Comparison of ENCODE assay signal across 1 cellular context in the genomic region with DNA sequence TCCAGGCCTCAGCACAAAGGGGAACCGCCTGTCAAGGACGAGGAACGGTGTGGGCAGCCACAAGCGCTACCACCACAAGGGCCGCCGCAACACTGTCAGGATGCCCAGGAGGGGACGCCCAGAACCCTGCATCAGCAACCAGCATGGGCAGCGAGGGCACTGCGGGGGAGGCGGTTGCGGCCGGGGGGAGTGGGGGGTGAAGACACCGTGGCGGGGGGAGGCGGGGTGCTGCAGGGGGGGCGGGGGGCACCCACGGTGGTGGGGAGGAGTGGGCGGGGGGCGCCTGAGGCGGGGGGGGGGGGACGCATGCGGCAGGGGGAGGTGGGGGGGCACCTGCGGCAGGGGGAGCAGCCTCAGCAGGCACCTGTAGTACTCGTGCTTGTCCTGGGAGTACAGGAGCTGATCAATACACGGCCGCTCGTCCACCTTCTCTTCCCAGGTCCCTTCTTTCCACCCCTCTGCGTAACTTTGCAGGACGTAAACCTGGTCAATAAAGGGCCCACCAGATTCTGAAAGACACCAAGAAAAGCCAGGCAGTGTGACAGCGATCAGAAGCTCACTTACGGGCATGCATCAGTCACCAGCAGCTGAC.
TF ChIP-seq lines count a peak whose summit lies in the region.

No MANE protein-coding gene starts in this region.

TF ChIP-seq in GM23338, 12 proteins besides CTCF, POLR2A, EP300 and RAD21:
- TF ChIP-seq CREB1 (CRISPR knock-in tag; IDR thresholded peaks at IDR 0.05; ENCODE audit: low read depth) (no peak), POLR2AphosphoS5 (IDR thresholded peaks at IDR 0.05; ENCODE audit: low read depth) (no peak), EZH2 (IDR thresholded peaks at IDR 0.05; ENCODE audit: low read depth, unreplicated experiment) (no peak), REST (IDR thresholded peaks at IDR 0.05; ENCODE audit: unreplicated experiment) (no peak), EZH2phosphoT487 (IDR thresholded peaks at IDR 0.05; ENCODE audit: unreplicated experiment) (no peak), NANOG (IDR thresholded peaks at IDR 0.05; ENCODE audit: borderline replicate concordance) (no peak), ZNF331 (CRISPR knock-in tag; IDR thresholded peaks at IDR 0.05; ENCODE audit: low read depth) (no peak), JUNB (IDR thresholded peaks at IDR 0.05; ENCODE audit: unreplicated experiment) (no peak), ZNF114 (CRISPR knock-in tag; IDR thresholded peaks at IDR 0.05) (no peak), STAT1 (IDR thresholded peaks at IDR 0.05; ENCODE audit: unreplicated experiment) (no peak)
- TF ChIP-seq, protein P1, sequence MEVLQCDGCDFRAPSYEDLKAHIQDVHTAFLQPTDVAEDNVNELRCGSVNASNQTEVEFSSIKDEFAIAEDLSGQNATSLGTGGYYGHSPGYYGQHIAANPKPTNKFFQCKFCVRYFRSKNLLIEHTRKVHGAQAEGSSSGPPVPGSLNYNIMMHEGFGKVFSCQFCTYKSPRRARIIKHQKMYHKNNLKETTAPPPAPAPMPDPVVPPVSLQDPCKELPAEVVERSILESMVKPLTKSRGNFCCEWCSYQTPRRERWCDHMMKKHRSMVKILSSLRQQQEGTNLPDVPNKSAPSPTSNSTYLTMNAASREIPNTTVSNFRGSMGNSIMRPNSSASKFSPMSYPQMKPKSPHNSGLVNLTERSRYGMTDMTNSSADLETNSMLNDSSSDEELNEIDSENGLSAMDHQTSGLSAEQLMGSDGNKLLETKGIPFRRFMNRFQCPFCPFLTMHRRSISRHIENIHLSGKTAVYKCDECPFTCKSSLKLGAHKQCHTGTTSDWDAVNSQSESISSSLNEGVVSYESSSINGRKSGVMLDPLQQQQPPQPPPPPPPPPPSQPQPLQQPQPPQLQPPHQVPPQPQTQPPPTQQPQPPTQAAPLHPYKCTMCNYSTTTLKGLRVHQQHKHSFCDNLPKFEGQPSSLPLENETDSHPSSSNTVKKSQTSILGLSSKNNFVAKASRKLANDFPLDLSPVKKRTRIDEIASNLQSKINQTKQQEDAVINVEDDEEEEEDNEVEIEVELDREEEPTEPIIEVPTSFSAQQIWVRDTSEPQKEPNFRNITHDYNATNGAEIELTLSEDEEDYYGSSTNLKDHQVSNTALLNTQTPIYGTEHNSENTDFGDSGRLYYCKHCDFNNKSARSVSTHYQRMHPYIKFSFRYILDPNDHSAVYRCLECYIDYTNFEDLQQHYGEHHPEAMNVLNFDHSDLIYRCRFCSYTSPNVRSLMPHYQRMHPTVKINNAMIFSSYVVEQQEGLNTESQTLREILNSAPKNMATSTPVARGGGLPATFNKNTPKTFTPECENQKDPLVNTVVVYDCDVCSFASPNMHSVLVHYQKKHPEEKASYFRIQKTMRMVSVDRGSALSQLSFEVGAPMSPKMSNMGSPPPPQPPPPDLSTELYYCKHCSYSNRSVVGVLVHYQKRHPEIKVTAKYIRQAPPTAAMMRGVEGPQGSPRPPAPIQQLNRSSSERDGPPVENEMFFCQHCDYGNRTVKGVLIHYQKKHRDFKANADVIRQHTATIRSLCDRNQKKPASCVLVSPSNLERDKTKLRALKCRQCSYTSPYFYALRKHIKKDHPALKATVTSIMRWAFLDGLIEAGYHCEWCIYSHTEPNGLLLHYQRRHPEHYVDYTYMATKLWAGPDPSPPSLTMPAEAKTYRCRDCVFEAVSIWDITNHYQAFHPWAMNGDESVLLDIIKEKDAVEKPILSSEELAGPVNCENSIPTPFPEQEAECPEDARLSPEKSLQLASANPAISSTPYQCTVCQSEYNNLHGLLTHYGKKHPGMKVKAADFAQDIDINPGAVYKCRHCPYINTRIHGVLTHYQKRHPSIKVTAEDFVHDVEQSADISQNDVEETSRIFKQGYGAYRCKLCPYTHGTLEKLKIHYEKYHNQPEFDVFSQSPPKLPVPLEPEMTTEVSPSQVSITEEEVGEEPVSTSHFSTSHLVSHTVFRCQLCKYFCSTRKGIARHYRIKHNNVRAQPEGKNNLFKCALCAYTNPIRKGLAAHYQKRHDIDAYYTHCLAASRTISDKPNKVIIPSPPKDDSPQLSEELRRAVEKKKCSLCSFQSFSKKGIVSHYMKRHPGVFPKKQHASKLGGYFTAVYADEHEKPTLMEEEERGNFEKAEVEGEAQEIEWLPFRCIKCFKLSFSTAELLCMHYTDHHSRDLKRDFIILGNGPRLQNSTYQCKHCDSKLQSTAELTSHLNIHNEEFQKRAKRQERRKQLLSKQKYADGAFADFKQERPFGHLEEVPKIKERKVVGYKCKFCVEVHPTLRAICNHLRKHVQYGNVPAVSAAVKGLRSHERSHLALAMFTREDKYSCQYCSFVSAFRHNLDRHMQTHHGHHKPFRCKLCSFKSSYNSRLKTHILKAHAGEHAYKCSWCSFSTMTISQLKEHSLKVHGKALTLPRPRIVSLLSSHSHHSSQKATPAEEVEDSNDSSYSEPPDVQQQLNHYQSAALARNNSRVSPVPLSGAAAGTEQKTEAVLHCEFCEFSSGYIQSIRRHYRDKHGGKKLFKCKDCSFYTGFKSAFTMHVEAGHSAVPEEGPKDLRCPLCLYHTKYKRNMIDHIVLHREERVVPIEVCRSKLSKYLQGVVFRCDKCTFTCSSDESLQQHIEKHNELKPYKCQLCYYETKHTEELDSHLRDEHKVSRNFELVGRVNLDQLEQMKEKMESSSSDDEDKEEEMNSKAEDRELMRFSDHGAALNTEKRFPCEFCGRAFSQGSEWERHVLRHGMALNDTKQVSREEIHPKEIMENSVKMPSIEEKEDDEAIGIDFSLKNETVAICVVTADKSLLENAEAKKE (CRISPR knock-in tag; IDR thresholded peaks at IDR 0.05): no peak
- TF ChIP-seq, protein P2, sequence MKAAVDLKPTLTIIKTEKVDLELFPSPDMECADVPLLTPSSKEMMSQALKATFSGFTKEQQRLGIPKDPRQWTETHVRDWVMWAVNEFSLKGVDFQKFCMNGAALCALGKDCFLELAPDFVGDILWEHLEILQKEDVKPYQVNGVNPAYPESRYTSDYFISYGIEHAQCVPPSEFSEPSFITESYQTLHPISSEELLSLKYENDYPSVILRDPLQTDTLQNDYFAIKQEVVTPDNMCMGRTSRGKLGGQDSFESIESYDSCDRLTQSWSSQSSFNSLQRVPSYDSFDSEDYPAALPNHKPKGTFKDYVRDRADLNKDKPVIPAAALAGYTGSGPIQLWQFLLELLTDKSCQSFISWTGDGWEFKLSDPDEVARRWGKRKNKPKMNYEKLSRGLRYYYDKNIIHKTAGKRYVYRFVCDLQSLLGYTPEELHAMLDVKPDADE (IDR thresholded peaks at IDR 0.05): no peak
TF ChIP-seq in GM23338: peak in this region for 0.
